Comparison of ENCODE assay signal across 14 cellular contexts in genomic region chr5:7419846-7420245, GRCh38. TPM values are rescaled to one million over a fixed set of nuclear protein-coding genes. Genes with fewer than 3 reads are reported as not detected.
"Had no signal": no experiment of that assay in that cellular context is flagged by ENCODE, and none has a peak within 500 bp of the region (broad histone marks: within the 10 kb centered on the region; RNA-seq: fewer than 3 reads in every experiment).

No MANE protein-coding gene starts in this region.

- H3K27me3 ChIP-seq: foreskin keratinocyte, upper lobe of left lung had no signal

- H3K9me3 Mint-ChIP-seq: activated naive CD8-positive, alpha-beta T cell treated with anti-CD3 and anti-CD28 coated beads, Interleukin-2, amount 10 ng/mL, durations not matched to agents 7 days and 5 days had no signal

- H3K36me3 Mint-ChIP-seq: activated naive CD8-positive, alpha-beta T cell treated with anti-CD3 and anti-CD28 coated beads, Interleukin-2, amount 10 ng/mL, durations not matched to agents 7 days and 5 days; naive thymus-derived CD4-positive, alpha-beta T cell had no signal

- DNase-seq: activated CD4-positive, alpha-beta T cell treated with anti-CD3 and anti-CD28 coated beads, Interleukin-2, amount 50 U/mL, for 4 hours; activated CD8-positive, alpha-beta memory T cell treated with anti-CD3 and anti-CD28 coated beads, Interleukin-2, amount 50 U/mL, for 4 hours; activated naive CD8-positive, alpha-beta T cell treated with anti-CD3 and anti-CD28 coated beads, Interleukin-2, amount 10 ng/mL, durations not matched to agents 7 days and 5 days; activated T-cell treated with anti-CD3 and anti-CD28 coated beads, Interleukin-2, amount 50 U/mL, for 72 hours; foreskin keratinocyte; head of caudate nucleus; lower lobe of right lung; naive thymus-derived CD4-positive, alpha-beta T cell; stimulated activated CD4-positive, alpha-beta T cell treated with anti-CD3 and anti-CD28 coated beads, Interleukin-2, amount 100 ng/mL, for 48 hours; stimulated activated naive CD4-positive, alpha-beta T cell treated with Interleukin-2 at 50 U/mL for 16 hours; T-helper 2 cell; upper lobe of left lung had no signal

- H3K4me3 ChIP-seq: lower lobe of right lung, upper lobe of left lung had no signal

- H3K4me1 ChIP-seq: foreskin keratinocyte, lower lobe of right lung, upper lobe of left lung had no signal

- H3K9me3 ChIP-seq: lower lobe of right lung, upper lobe of left lung had no signal

- ATAC-seq: activated CD4-positive, CD25-positive, alpha-beta regulatory T cell treated with anti-CD3 and anti-CD28 coated beads, Interleukin-2, amount 50 U/mL, for 24 hours; activated T-cell treated with anti-CD3 and anti-CD28 coated beads, Interleukin-2, amount 50 U/mL, for 72 hours; foreskin keratinocyte; lower lobe of right lung; naive thymus-derived CD4-positive, alpha-beta T cell had no signal

- H3K27ac ChIP-seq: foreskin keratinocyte, lower lobe of right lung, upper lobe of left lung had no signal

- H3K36me3 ChIP-seq: lower lobe of right lung, upper lobe of left lung had no signal

- H3K27ac Mint-ChIP-seq: activated naive CD8-positive, alpha-beta T cell treated with anti-CD3 and anti-CD28 coated beads, Interleukin-2, amount 10 ng/mL, durations not matched to agents 7 days and 5 days; activated T-cell treated with anti-CD3 and anti-CD28 coated beads, Interleukin-2, amount 50 U/mL, for 72 hours; naive thymus-derived CD4-positive, alpha-beta T cell had no signal

- H3K4me3 Mint-ChIP-seq: activated naive CD8-positive, alpha-beta T cell treated with anti-CD3 and anti-CD28 coated beads, Interleukin-2, amount 10 ng/mL, durations not matched to agents 7 days and 5 days; activated T-cell treated with anti-CD3 and anti-CD28 coated beads, Interleukin-2, amount 50 U/mL, for 72 hours; naive thymus-derived CD4-positive, alpha-beta T cell had no signal

- H3K4me1 Mint-ChIP-seq: activated naive CD8-positive, alpha-beta T cell treated with anti-CD3 and anti-CD28 coated beads, Interleukin-2, amount 10 ng/mL, durations not matched to agents 7 days and 5 days; naive thymus-derived CD4-positive, alpha-beta T cell had no signal

RNA-seq across cellular contexts. Expression of gene ADCY2, which starts 23.9 kb away (rescaled TPM):
- total RNA-seq: activated naive CD8-positive, alpha-beta T cell treated with anti-CD3 and anti-CD28 coated beads, Interleukin-2, amount 10 ng/mL, durations not matched to agents 7 days and 5 days; activated T-cell treated with anti-CD3 and anti-CD28 coated beads, Interleukin-2, amount 50 U/mL, for 72 hours; foreskin keratinocyte; naive thymus-derived CD4-positive, alpha-beta T cell; pulmonary artery endothelial cell had no signal
- polyA plus RNA-seq: foreskin keratinocyte; naive thymus-derived CD4-positive, alpha-beta T cell had no signal
